In the genomic region with DNA sequence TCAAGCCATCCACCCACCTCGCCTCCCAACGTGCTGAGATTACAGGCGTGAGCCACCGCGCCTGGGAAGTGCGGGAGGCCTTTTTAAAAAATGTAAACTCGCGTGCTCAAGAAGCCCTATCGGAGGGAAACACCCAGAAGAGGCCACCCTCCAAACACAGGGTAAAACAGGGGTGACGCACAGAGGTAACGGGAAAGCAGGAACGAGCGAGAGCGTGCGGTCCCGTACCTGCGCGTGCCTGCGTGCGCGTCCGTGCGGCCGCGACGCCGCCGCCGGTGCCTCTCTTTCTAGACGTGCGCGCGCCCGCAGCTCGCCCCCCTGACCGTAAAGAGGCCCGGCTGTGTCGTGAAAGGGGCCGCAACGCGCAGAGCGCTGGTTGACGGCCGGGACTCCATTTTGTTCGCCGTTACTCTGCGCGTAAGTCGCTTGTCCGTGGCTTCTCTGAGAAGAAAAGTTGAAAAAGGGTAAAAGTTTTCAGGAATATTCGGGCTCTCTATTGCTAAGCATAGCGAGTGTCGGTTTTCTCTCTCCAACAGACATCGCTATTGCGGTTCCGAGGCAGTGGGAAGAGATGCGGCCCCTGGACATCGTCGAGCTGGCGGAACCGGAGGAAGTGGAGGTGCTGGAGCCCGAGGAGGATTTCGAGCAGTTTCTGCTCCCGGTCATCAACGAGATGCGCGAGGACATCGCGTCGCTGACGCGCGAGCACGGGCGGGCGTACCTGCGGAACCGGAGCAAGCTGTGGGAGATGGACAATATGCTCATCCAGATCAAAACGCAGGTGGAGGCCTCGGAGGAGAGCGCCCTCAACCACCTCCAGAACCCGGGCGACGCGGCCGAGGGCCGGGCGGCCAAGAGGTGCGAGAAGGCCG, we compare ENCODE assay signal across 8 cellular contexts.
DNase-seq lines count a peak whose midpoint lies in the region; ATAC-seq and TF ChIP-seq lines count a peak whose summit lies in the region.

A gene (plus strand): TSS at position 394 of the 872 bp plus-strand sequence. CDS start 178 bp downstream, at position 572.

- peak; percentile 98 for DNase-seq in GM06990 (ENCODE audit: extremely low read depth, insufficient read length)
- peak; percentile 92 for DNase-seq in NCI-H1048 (lab: John Stamatoyannopoulos, UW)
- DNase-seq in SK-N-MC (ENCODE audit: low read depth, low spot score): peak; percentile 37
- peak; percentile 95 for DNase-seq in activated naive CD4-positive, alpha-beta T cell treated with anti-CD3 and anti-CD28 coated beads, Interleukin-2, amount 10 ng/mL, durations not matched to agents 7 days and 5 days
- peak; percentile 92 for DNase-seq in globus pallidus (ENCODE audit: low spot score)
- DNase-seq in nucleus accumbens (lab: John Stamatoyannopoulos, UW): peak in 55 of 56 donors; percentile 53 to 96 (median 86)
- DNase-seq in superior temporal gyrus (ENCODE audit: extremely low spot score): peak; percentile 96

- no peaks in the 10 kb centered on the region for H3K27me3 Mint-ChIP-seq in activated naive CD4-positive, alpha-beta T cell treated with anti-CD3 and anti-CD28 coated beads, Interleukin-2, amount 10 ng/mL, durations not matched to agents 7 days and 5 days

- no peaks in the 10 kb centered on the region for H3K9me3 ChIP-seq in SK-N-MC (ENCODE audit: low read depth, low read length)

- peaks cover 40% of the 10 kb centered on the region for H3K36me3 Mint-ChIP-seq in activated naive CD4-positive, alpha-beta T cell treated with anti-CD3 and anti-CD28 coated beads, Interleukin-2, amount 10 ng/mL, durations not matched to agents 7 days and 5 days

- peak within 1 kb of the TSS; percentile 87 for H3K9ac ChIP-seq in SK-N-MC (ENCODE audit: insufficient read length)

- peak within 1 kb of the TSS; percentile 99 for H3K27ac Mint-ChIP-seq in activated naive CD4-positive, alpha-beta T cell treated with anti-CD3 and anti-CD28 coated beads, Interleukin-2, amount 10 ng/mL, durations not matched to agents 7 days and 5 days

- ATAC-seq in HG02571 (IDR thresholded peaks at IDR 0.05; ENCODE audit: unreplicated experiment): peak; percentile 75

- H3K27ac ChIP-seq in SK-N-MC: peak within 1 kb of the TSS; percentile 85

- H3K27me3 ChIP-seq in GM06990 (replicated peaks; ENCODE audit: control insufficient read depth, insufficient read depth, low read length): no peaks in the 10 kb centered on the region

- peak within 1 kb of the TSS; percentile 89 for H3K4me3 ChIP-seq in GM06990 (replicated peaks; ENCODE audit: low read depth, low read length)
- H3K4me3 ChIP-seq in SK-N-MC: peak within 1 kb of the TSS; percentile 86

- peaks cover 3% of the 10 kb centered on the region for H3K9me3 Mint-ChIP-seq in activated naive CD4-positive, alpha-beta T cell treated with anti-CD3 and anti-CD28 coated beads, Interleukin-2, amount 10 ng/mL, durations not matched to agents 7 days and 5 days

- H3K4me3 Mint-ChIP-seq in activated naive CD4-positive, alpha-beta T cell treated with anti-CD3 and anti-CD28 coated beads, Interleukin-2, amount 10 ng/mL, durations not matched to agents 7 days and 5 days: peak within 1 kb of the TSS; percentile 99

- TF ChIP-seq CTCF in GM06990 (IDR thresholded peaks at IDR 0.05; ENCODE audit: insufficient read depth, low read length, poor library complexity, severe bottlenecking): no peak

- CTCF ChIA-PET in activated naive CD4-positive, alpha-beta T cell treated with anti-CD3 and anti-CD28 coated beads, Interleukin-2, amount 10 ng/mL, durations not matched to agents 7 days and 5 days (lab: Charles Lee): interaction anchor here (0.7 kb wide), 1 partner anchor 53 kb away, joined by 3 read pairs; a partner anchor contains a TSS

- peaks cover 32% of the 10 kb centered on the region for H3K4me1 Mint-ChIP-seq in activated naive CD4-positive, alpha-beta T cell treated with anti-CD3 and anti-CD28 coated beads, Interleukin-2, amount 10 ng/mL, durations not matched to agents 7 days and 5 days

- peaks cover 10% of the 10 kb centered on the region for H3K36me3 ChIP-seq in GM06990 (ENCODE audit: control insufficient read depth, insufficient read depth, low read length)
- H3K36me3 ChIP-seq in SK-N-MC (ENCODE audit: insufficient read depth, low read length): peaks cover 15% of the 10 kb centered on the region

Comparison
In these comparisons a context has a peak if more than half of its experiments do, and no peak if none do; other contexts are left out.
1. Peak in every context shown above with its lines: DNase-seq, ATAC-seq, H3K4me3 ChIP-seq and H3K27ac ChIP-seq.
2. DNase-seq: peak in every context shown above with its lines; median percentile 98 in GM06990; 96 in superior temporal gyrus; 95 in activated naive CD4-positive, alpha-beta T cell treated with anti-CD3 and anti-CD28 coated beads, Interleukin-2, amount 10 ng/mL, durations not matched to agents 7 days and 5 days; 92 in NCI-H1048; 92 in globus pallidus; 86 in nucleus accumbens; 37 in SK-N-MC.